8 cellular contexts compared by ENCODE assay signal in genomic region chr9:5425006-5425628, GRCh38. TPM values are rescaled to one million over a fixed set of nuclear protein-coding genes. Genes with fewer than 3 reads are reported as not detected.
DNase-seq lines count a peak whose midpoint lies in the region; ATAC-seq and TF ChIP-seq lines count a peak whose summit lies in the region.

No MANE protein-coding gene starts in this region.

- no TSS peak for BruUV-seq in PC-9 (replicated peaks; lab: Mats Ljungman, UMichigan)

- H3K79me2 ChIP-seq in PC-9 (ENCODE audit: low read depth) = no peaks in the 10 kb centered on the region

- H3K9me3 ChIP-seq in CD4-positive, alpha-beta memory T cell (ENCODE audit: control insufficient read depth in 1 of 2, low read length in 2 of 2) = no peaks in the 10 kb centered on the region
- H3K9me3 ChIP-seq in PC-9 (ENCODE audit: insufficient read depth, low read depth) = no peaks in the 10 kb centered on the region

- CTCF ChIA-PET in CD4-positive, alpha-beta memory T cell (lab: Charles Lee; ENCODE audit: partially characterized antibody) = interaction anchor here (0.7 to 8.6 kb wide), 27 partner anchors 9 to 666 kb away, joined by 3 to 186 read pairs (median 4); partner anchors contain the start of genes INSL6, PLGRKT and RLN2
- CTCF ChIA-PET in PC-9 (lab: Charles Lee) = interaction anchor here (0.7 kb wide), 1 partner anchor 565 kb away, joined by 4 read pairs; no protein-coding TSS in a partner anchor

- no peaks in the 10 kb centered on the region for H3K36me3 ChIP-seq in CD4-positive, alpha-beta memory T cell (ENCODE audit: insufficient read depth, low read length)
- H3K36me3 ChIP-seq in H7 (replicated peaks; ENCODE audit: control insufficient read depth, insufficient read depth, low read length) (no peaks in the 10 kb centered on the region), PC-9 (ENCODE audit: low read depth) (no peaks in the 10 kb centered on the region)

- H2AFZ ChIP-seq in PC-9 = no peak overlapping the region

- no peak overlapping the region for H3K4me3 ChIP-seq in CD4-positive, alpha-beta memory T cell (ENCODE audit: low read length in 2 of 2)
- no peak overlapping the region for H3K4me3 ChIP-seq in H7 (ENCODE audit: insufficient read depth, low read depth, low read length)
- no peak overlapping the region for H3K4me3 ChIP-seq in PC-9

- no peaks in the 10 kb centered on the region for H3K27me3 ChIP-seq in CD4-positive, alpha-beta memory T cell (ENCODE audit: insufficient read depth, low read length)
- H3K27me3 ChIP-seq in H7 (ENCODE audit: control insufficient read depth, insufficient read depth, low read length) (no peaks in the 10 kb centered on the region; the same call in 1 of the 2 replicates), PC-9 (ENCODE audit: insufficient read depth, low read depth) (no peaks in the 10 kb centered on the region)

- H3K27ac ChIP-seq in CD4-positive, alpha-beta memory T cell (ENCODE audit: low read depth, low read length) = no peak overlapping the region
- no peak overlapping the region for H3K27ac ChIP-seq in PC-9

- intact Hi-C loops in CD4-positive, alpha-beta memory T cell (cut with micrococcal nuclease) = loop anchor here (1.0 kb wide), 5 partner anchors 12 to 663 kb away; partner anchors contain the start of gene PLGRKT
- intact Hi-C loops in PC-9 (cut with micrococcal nuclease; ENCODE audit: unreplicated experiment) = loop anchor here (1.0 to 2.0 kb wide), 2 partner anchors 239 to 662 kb away; no protein-coding TSS in a partner anchor

- no peaks in the 10 kb centered on the region for H3K9me3 Mint-ChIP-seq in CD4-positive, alpha-beta memory T cell

- H3F3A ChIP-seq in PC-9 (ENCODE audit: insufficient read depth, low read depth) = no peaks in the 10 kb centered on the region

- no peak overlapping the region for H3K4me2 ChIP-seq in PC-9

- peaks cover 10 to 12% of the 10 kb centered on the region in 2 donors for H3K36me3 Mint-ChIP-seq in CD4-positive, alpha-beta memory T cell

- TF ChIP-seq CTCF in PC-9 (conservative IDR thresholded peaks at IDR 0.05) = peak; percentile 67

- H3K27me3 Mint-ChIP-seq in CD4-positive, alpha-beta memory T cell = no peaks in the 10 kb centered on the region

- H3K9me2 ChIP-seq in PC-9 (ENCODE audit: insufficient read depth) = no peaks in the 10 kb centered on the region

- no peaks in the 10 kb centered on the region for H3K4me1 ChIP-seq in CD4-positive, alpha-beta memory T cell (ENCODE audit: insufficient read depth, low read length)
- no peaks in the 10 kb centered on the region for H3K4me1 ChIP-seq in PC-9 (replicated peaks; ENCODE audit: insufficient read depth)

- peak in 4 of 5 donors; percentile 48 to 53 (median 50) for DNase-seq in CD4-positive, alpha-beta memory T cell
- DNase-seq in H7 (peak; percentile 24), PC-9 (no peak), fibroblast of peridontal ligament (ENCODE audit: extremely low read depth) (peak; percentile 27), foreskin melanocyte (no peak)
- no peak for DNase-seq in activated CD4-positive, alpha-beta T cell treated with anti-CD3 and anti-CD28 coated beads, Interleukin-2, amount 50 U/mL, for 4 hours

- H4K20me1 ChIP-seq in PC-9 (ENCODE audit: insufficient read depth) = no peaks in the 10 kb centered on the region

- H3K4me3 Mint-ChIP-seq in CD4-positive, alpha-beta memory T cell = no peak overlapping the region

- H3K27ac Mint-ChIP-seq in CD4-positive, alpha-beta memory T cell = peak overlapping the region in 1 of 7 donors; percentile 56

- peaks cover 3 to 12% (median 6%) of the 10 kb centered on the region in 4 donors for H3K4me1 Mint-ChIP-seq in CD4-positive, alpha-beta memory T cell

- POLR2A ChIA-PET in CD4-positive, alpha-beta memory T cell (lab: Charles Lee; ENCODE audit: partially characterized antibody) = interaction anchor here (0.8 kb wide), 1 partner anchor 25 kb away, joined by 3 read pairs; the partner anchor contains the start of gene CD274
- POLR2A ChIA-PET in PC-9 (lab: Charles Lee; ENCODE audit: unreplicated experiment) = no interaction called here

- ATAC-seq in HG02973 (IDR thresholded peaks at IDR 0.05; ENCODE audit: unreplicated experiment) (no peak), HG03571 (IDR thresholded peaks at IDR 0.05; ENCODE audit: unreplicated experiment) (no peak)

RNA-seq across cellular contexts. Expression of gene PLGRKT, which starts 12.6 kb away (rescaled TPM):
- 10 to 100 TPM; 20.0 to 21.7 TPM for total RNA-seq in CD4-positive, alpha-beta memory T cell
- polyA plus RNA-seq in CD4-positive, alpha-beta memory T cell = 100 to 1,000 TPM in 1 of 2 donors, 10 to 100 TPM in 1; 44.3 to 101 TPM
- total RNA-seq in H7 (2014; rRNA removed; shearing (Covaris generic)) = 28.2 and 32.3 TPM in 2 replicates
- total RNA-seq in PC-9 (2021) = 13.5 and 22.0 TPM in 2 replicates

RNA-seq across cellular contexts. Expression of gene CD274, which starts 25.2 kb away (rescaled TPM):
- total RNA-seq in CD4-positive, alpha-beta memory T cell = 10 to 100 TPM; 16.2 to 23.0 TPM
- polyA plus RNA-seq in CD4-positive, alpha-beta memory T cell = 10 to 100 TPM in 1 of 2 donors, 1 to 10 TPM in 1; 7.9 to 10.7 TPM
- 0.26 TPM in 1 of 2 replicates, not detected in the other for total RNA-seq in H7 (2014; rRNA removed; shearing (Covaris generic))
- total RNA-seq in PC-9 (2021) = 2.3 and 4.4 TPM in 2 replicates

Comparison
In these comparisons a context has a peak if more than half of its experiments do, and no peak if none do; other contexts are left out.
1. DNase-seq: peak in CD4-positive, alpha-beta memory T cell (4 of 5), H7 (single experiment) and fibroblast of peridontal ligament (single experiment); none in PC-9 (0 of 2), foreskin melanocyte (single experiment) and activated CD4-positive, alpha-beta T cell treated with anti-CD3 and anti-CD28 coated beads, Interleukin-2, amount 50 U/mL, for 4 hours (0 of 2).